In genomic region chr21:35368326-35368725, GRCh38 we compare ENCODE assay signal across 1 cellular context.
TF ChIP-seq lines count a peak whose summit lies in the region.

No MANE protein-coding gene starts in this region.

TF ChIP-seq in IMR-90, 13 proteins besides CTCF, POLR2A, EP300 and RAD21:
- TF ChIP-seq FOS (IDR thresholded peaks at IDR 0.05; ENCODE audit: low read depth, low read length) (no peak), CEBPB (IDR thresholded peaks at IDR 0.05; ENCODE audit: low read depth, low read length) (no peak), CHD1 (IDR thresholded peaks at IDR 0.05; ENCODE audit: low read depth, low read length) (no peak), MAZ (IDR thresholded peaks at IDR 0.05; ENCODE audit: borderline replicate concordance, low read depth, low read length) (no peak), RCOR1 (IDR thresholded peaks at IDR 0.05; ENCODE audit: insufficient replicate concordance, low read length) (no peak), MAFK (IDR thresholded peaks at IDR 0.05; ENCODE audit: low read depth, low read length) (no peak), MXI1 (IDR thresholded peaks at IDR 0.05; ENCODE audit: borderline replicate concordance, low read depth, low read length) (no peak), BHLHE40 (IDR thresholded peaks at IDR 0.05; ENCODE audit: low read depth, low read length) (no peak), RFX5 (IDR thresholded peaks at IDR 0.05; ENCODE audit: low read depth, low read length) (no peak), NFE2L2 (IDR thresholded peaks at IDR 0.05; ENCODE audit: low read depth, low read length) (no peak), SMC3 (IDR thresholded peaks at IDR 0.05; ENCODE audit: low read depth, low read length) (no peak)
- TF ChIP-seq, protein P1, sequence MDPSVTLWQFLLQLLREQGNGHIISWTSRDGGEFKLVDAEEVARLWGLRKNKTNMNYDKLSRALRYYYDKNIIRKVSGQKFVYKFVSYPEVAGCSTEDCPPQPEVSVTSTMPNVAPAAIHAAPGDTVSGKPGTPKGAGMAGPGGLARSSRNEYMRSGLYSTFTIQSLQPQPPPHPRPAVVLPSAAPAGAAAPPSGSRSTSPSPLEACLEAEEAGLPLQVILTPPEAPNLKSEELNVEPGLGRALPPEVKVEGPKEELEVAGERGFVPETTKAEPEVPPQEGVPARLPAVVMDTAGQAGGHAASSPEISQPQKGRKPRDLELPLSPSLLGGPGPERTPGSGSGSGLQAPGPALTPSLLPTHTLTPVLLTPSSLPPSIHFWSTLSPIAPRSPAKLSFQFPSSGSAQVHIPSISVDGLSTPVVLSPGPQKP (IDR thresholded peaks at IDR 0.05; ENCODE audit: borderline replicate concordance, low read depth, low read length): no peak
- TF ChIP-seq, protein P2, sequence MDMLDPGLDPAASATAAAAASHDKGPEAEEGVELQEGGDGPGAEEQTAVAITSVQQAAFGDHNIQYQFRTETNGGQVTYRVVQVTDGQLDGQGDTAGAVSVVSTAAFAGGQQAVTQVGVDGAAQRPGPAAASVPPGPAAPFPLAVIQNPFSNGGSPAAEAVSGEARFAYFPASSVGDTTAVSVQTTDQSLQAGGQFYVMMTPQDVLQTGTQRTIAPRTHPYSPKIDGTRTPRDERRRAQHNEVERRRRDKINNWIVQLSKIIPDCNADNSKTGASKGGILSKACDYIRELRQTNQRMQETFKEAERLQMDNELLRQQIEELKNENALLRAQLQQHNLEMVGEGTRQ (IDR thresholded peaks at IDR 0.05; ENCODE audit: low read depth, low read length): no peak
TF ChIP-seq in IMR-90: peak in this region for 0.
